26 cellular contexts compared by ENCODE assay signal in the genomic region with DNA sequence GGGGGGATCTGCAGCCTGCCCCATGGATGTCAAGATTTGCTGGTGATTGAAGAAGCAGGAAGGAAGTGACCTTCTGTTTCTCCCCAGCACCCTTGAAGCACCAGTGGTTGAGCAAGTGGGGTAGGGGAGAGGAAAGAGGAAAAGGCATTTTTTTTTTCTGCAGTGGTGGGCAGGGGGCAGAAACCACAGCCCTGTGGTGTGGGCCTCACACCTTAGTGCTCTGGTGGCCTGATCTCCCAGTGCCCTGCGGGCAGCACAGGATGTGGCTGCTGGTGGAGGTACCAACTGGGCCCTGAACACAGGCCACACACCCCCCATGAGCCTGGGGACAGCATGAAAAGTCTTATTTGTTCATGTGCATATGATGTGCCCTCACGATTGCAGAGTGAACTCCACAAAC. TPM values are rescaled to one million over a fixed set of nuclear protein-coding genes. Genes with fewer than 3 reads are reported as not detected.
DNase-seq lines count a peak whose midpoint lies in the region; ATAC-seq and TF ChIP-seq lines count a peak whose summit lies in the region.
"Had no signal": no experiment of that assay in that cellular context is flagged by ENCODE, and none has a peak within 500 bp of the region (broad histone marks: within the 10 kb centered on the region; RNA-seq: fewer than 3 reads in every experiment).

No MANE protein-coding gene starts in this region.

- H3K4me1 Mint-ChIP-seq in activated T-cell treated with anti-CD3 and anti-CD28 coated beads, Interleukin-2, amount 50 U/mL, for 72 hours (ENCODE audit: low read depth): peaks cover 17% of the 10 kb centered on the region
- H3K4me1 Mint-ChIP-seq in activated T-cell treated with anti-CD3 and anti-CD28 coated beads, Interleukin-2, amount 50 U/mL, for 4 hours (ENCODE audit: low read depth): peaks cover 9% of the 10 kb centered on the region
- peaks cover 3% of the 10 kb centered on the region for H3K4me1 Mint-ChIP-seq in activated T-helper 17 cell treated with anti-CD3 and anti-CD28 coated beads, Interleukin-2, amount 50 U/mL, for 72 hours

- H3K4me3 Mint-ChIP-seq in activated T-cell treated with anti-CD3 and anti-CD28 coated beads, Interleukin-2, amount 50 U/mL, for 72 hours: no peak overlapping the region
- no peak overlapping the region for H3K4me3 Mint-ChIP-seq in activated T-cell treated with anti-CD3 and anti-CD28 coated beads, Interleukin-2, amount 50 U/mL, for 4 hours
- H3K4me3 Mint-ChIP-seq in activated T-helper 17 cell treated with anti-CD3 and anti-CD28 coated beads, Interleukin-2, amount 50 U/mL, for 72 hours: no peak overlapping the region
- H3K4me3 Mint-ChIP-seq: activated B cell treated with CpG ODN at 0.5 μM for 24 hours had no signal

- peak; percentile 63 to 66 for ATAC-seq in activated T-cell treated with anti-CD3 and anti-CD28 coated beads, Interleukin-2, amount 50 U/mL, for 72 hours (replicated peaks in 1 of 2)
- no peak for ATAC-seq in activated T-cell treated with anti-CD3 and anti-CD28 coated beads, Interleukin-2, amount 50 U/mL, for 4 hours
- ATAC-seq in activated T-helper 17 cell treated with anti-CD3 and anti-CD28 coated beads, Interleukin-2, amount 50 U/mL, for 72 hours (replicated peaks): peak; percentile 6
- peak; percentile 49 for ATAC-seq in stimulated activated naive CD8-positive, alpha-beta T cell treated with anti-CD3 and anti-CD28 coated beads, Interleukin-15, Interleukin-2, amounts not matched to agents 100 U/mL and 50 U/mL, for 24 hours
- no peak for ATAC-seq in GM19452 (IDR thresholded peaks at IDR 0.05; ENCODE audit: unreplicated experiment)
- ATAC-seq: HCT116, pancreas had no signal

- DNase-seq in activated T-cell treated with anti-CD3 and anti-CD28 coated beads, Interleukin-2, amount 50 U/mL, for 72 hours: peak; percentile 23 to 27
- DNase-seq in activated T-cell treated with anti-CD3 and anti-CD28 coated beads, Interleukin-2, amount 50 U/mL, for 4 hours: no peak
- peak; percentile 9 to 23 for DNase-seq in Kasumi-1 (lab: John Stamatoyannopoulos, UW)
- DNase-seq in stimulated activated naive CD8-positive, alpha-beta T cell treated with anti-CD3 and anti-CD28 coated beads, Interleukin-15, Interleukin-2, amounts not matched to agents 100 U/mL and 50 U/mL, for 24 hours: peak; percentile 20
- DNase-seq in foreskin fibroblast: no peak
- no peak for DNase-seq in NCI-H2107 treated with DMSO at 0.1 percent for 48 hours (lab: John Stamatoyannopoulos, UW; ENCODE audit: unreplicated experiment)
- DNase-seq: ACHN; activated B cell treated with CpG ODN at 0.5 μM for 24 hours; activated effector memory CD4-positive, alpha-beta T cell treated with anti-CD3 and anti-CD28 coated beads, Interleukin-2, amount 50 U/mL, for 16 hours; amniotic stem cell; CD4-positive, alpha-beta memory T cell; dorsolateral prefrontal cortex; foreskin melanocyte; kidney; mammary epithelial cell; NCI-H1105 treated with DMSO at 0.1 percent for 48 hours; NCI-H524 treated with DMSO at 0.1 percent for 48 hours; SJCRH30; stimulated activated CD4-positive, alpha-beta T cell treated with anti-CD3 and anti-CD28 coated beads, Interleukin-1b, Interleukin-23, amount 100 ng/mL, for 48 hours had no signal

- no peak overlapping the region for H3K27ac Mint-ChIP-seq in activated T-cell treated with anti-CD3 and anti-CD28 coated beads, Interleukin-2, amount 50 U/mL, for 72 hours
- H3K27ac Mint-ChIP-seq in activated T-helper 17 cell treated with anti-CD3 and anti-CD28 coated beads, Interleukin-2, amount 50 U/mL, for 72 hours: no peak overlapping the region
- H3K27ac Mint-ChIP-seq: activated B cell treated with CpG ODN at 0.5 μM for 24 hours had no signal

- peaks cover 0 to 3% of the 10 kb centered on the region in 2 donors for H3K36me3 Mint-ChIP-seq in activated T-cell treated with anti-CD3 and anti-CD28 coated beads, Interleukin-2, amount 50 U/mL, for 72 hours (ENCODE audit: insufficient read depth in 2 of 2)
- no peaks in the 10 kb centered on the region for H3K36me3 Mint-ChIP-seq in activated T-cell treated with anti-CD3 and anti-CD28 coated beads, Interleukin-2, amount 50 U/mL, for 4 hours (ENCODE audit: insufficient read depth)
- H3K36me3 Mint-ChIP-seq in activated T-helper 17 cell treated with anti-CD3 and anti-CD28 coated beads, Interleukin-2, amount 50 U/mL, for 72 hours (ENCODE audit: low read depth): no peaks in the 10 kb centered on the region

- no peak for TF ChIP-seq CTCF in foreskin fibroblast (IDR thresholded peaks at IDR 0.05; ENCODE audit: low read depth, low read length)

- H3K27me3 Mint-ChIP-seq in activated T-cell treated with anti-CD3 and anti-CD28 coated beads, Interleukin-2, amount 50 U/mL, for 72 hours (ENCODE audit: low read depth): peaks cover 4% of the 10 kb centered on the region
- no peaks in the 10 kb centered on the region for H3K27me3 Mint-ChIP-seq in activated T-cell treated with anti-CD3 and anti-CD28 coated beads, Interleukin-2, amount 50 U/mL, for 4 hours (ENCODE audit: low read depth)
- peaks cover 4% of the 10 kb centered on the region for H3K27me3 Mint-ChIP-seq in activated T-helper 17 cell treated with anti-CD3 and anti-CD28 coated beads, Interleukin-2, amount 50 U/mL, for 72 hours

- peaks cover 0 to 9% of the 10 kb centered on the region in 2 donors for H3K9me3 Mint-ChIP-seq in activated T-cell treated with anti-CD3 and anti-CD28 coated beads, Interleukin-2, amount 50 U/mL, for 72 hours
- peaks cover 9% of the 10 kb centered on the region for H3K9me3 Mint-ChIP-seq in activated T-cell treated with anti-CD3 and anti-CD28 coated beads, Interleukin-2, amount 50 U/mL, for 4 hours
- H3K9me3 Mint-ChIP-seq in activated T-helper 17 cell treated with anti-CD3 and anti-CD28 coated beads, Interleukin-2, amount 50 U/mL, for 72 hours: peaks cover 5% of the 10 kb centered on the region

- H3K4me3 ChIP-seq in foreskin fibroblast (ENCODE audit: low read depth in 1 of 2, low read length in 2 of 2): no peak overlapping the region
- H3K4me3 ChIP-seq: dorsolateral prefrontal cortex, pancreas, SJCRH30 had no signal

RNA-seq across cellular contexts. Expression of a gene that starts 7.1 kb away (rescaled TPM):
- total RNA-seq in activated T-cell treated with anti-CD3 and anti-CD28 coated beads, Interleukin-2, amount 50 U/mL, for 72 hours: under 1 TPM; 0.05 to 0.14 TPM
- under 1 TPM in 1 of 3 donors, not detected in 2; 0.16 TPM for total RNA-seq in activated T-cell treated with anti-CD3 and anti-CD28 coated beads, Interleukin-2, amount 50 U/mL, for 4 hours
- total RNA-seq in activated T-helper 17 cell treated with anti-CD3 and anti-CD28 coated beads, Interleukin-2, amount 50 U/mL, for 72 hours: not detected
- total RNA-seq: cardiac septum; CD4-positive, alpha-beta memory T cell; epithelial cell of proximal tubule; mammary epithelial cell; SJCRH30 had no signal

RNA-seq across cellular contexts. Expression of a gene that starts 28.0 kb away (rescaled TPM):
- total RNA-seq in activated T-cell treated with anti-CD3 and anti-CD28 coated beads, Interleukin-2, amount 50 U/mL, for 72 hours: not detected
- total RNA-seq in activated T-cell treated with anti-CD3 and anti-CD28 coated beads, Interleukin-2, amount 50 U/mL, for 4 hours: not detected
- total RNA-seq in activated T-helper 17 cell treated with anti-CD3 and anti-CD28 coated beads, Interleukin-2, amount 50 U/mL, for 72 hours: not detected
- total RNA-seq: activated B cell treated with CpG ODN at 0.5 μM for 24 hours; CD4-positive, alpha-beta memory T cell; epithelial cell of proximal tubule; kidney; mammary epithelial cell; SJCRH30; T-helper 2 cell treated with Interferon-gamma antibody and Interleukin-4, amounts not matched to agents 100 ng/mL and 5 ng/mL, for 36 hours had no signal

RNA-seq across cellular contexts. Expression of a gene that starts 42.4 kb away (rescaled TPM):
- under 1 TPM; 0.38 to 0.53 TPM for total RNA-seq in activated T-cell treated with anti-CD3 and anti-CD28 coated beads, Interleukin-2, amount 50 U/mL, for 72 hours
- total RNA-seq in activated T-cell treated with anti-CD3 and anti-CD28 coated beads, Interleukin-2, amount 50 U/mL, for 4 hours: under 1 TPM in 2 of 3 donors, not detected in 1; 0.16 to 0.27 TPM
- total RNA-seq in activated T-helper 17 cell treated with anti-CD3 and anti-CD28 coated beads, Interleukin-2, amount 50 U/mL, for 72 hours: under 1 TPM; 0.09 to 0.37 TPM
- total RNA-seq: epithelial cell of proximal tubule had no signal

RNA-seq across cellular contexts. Expression of a gene that starts 45.2 kb away (rescaled TPM):
- total RNA-seq in activated T-cell treated with anti-CD3 and anti-CD28 coated beads, Interleukin-2, amount 50 U/mL, for 72 hours: 100 to 1,000 TPM in 1 of 2 donors, 10 to 100 TPM in 1; 79.3 to 146 TPM
- total RNA-seq in activated T-cell treated with anti-CD3 and anti-CD28 coated beads, Interleukin-2, amount 50 U/mL, for 4 hours: 1 to 10 TPM in 2 of 3 donors, under 1 TPM in 1; 0.89 to 2.3 (median 2.2) TPM
- total RNA-seq in activated T-helper 17 cell treated with anti-CD3 and anti-CD28 coated beads, Interleukin-2, amount 50 U/mL, for 72 hours: 10 to 100 TPM; 25.5 to 50.4 TPM
- total RNA-seq: SJCRH30 had no signal

RNA-seq across cellular contexts. Expression of a gene that starts 59.1 kb away (rescaled TPM):
- 10 to 100 TPM; 11.2 to 12.2 TPM for total RNA-seq in activated T-cell treated with anti-CD3 and anti-CD28 coated beads, Interleukin-2, amount 50 U/mL, for 72 hours
- 10 to 100 TPM; 18.4 to 18.9 (median 18.7) TPM for total RNA-seq in activated T-cell treated with anti-CD3 and anti-CD28 coated beads, Interleukin-2, amount 50 U/mL, for 4 hours
- total RNA-seq in activated T-helper 17 cell treated with anti-CD3 and anti-CD28 coated beads, Interleukin-2, amount 50 U/mL, for 72 hours: 10 to 100 TPM; 11.9 to 17.9 TPM

Comparison
In these comparisons a context has a peak if more than half of its experiments do, and no peak if none do; other contexts are left out.
1. ATAC-seq: peak in activated T-cell treated with anti-CD3 and anti-CD28 coated beads, Interleukin-2, amount 50 U/mL, for 72 hours (2 of 2), activated T-helper 17 cell treated with anti-CD3 and anti-CD28 coated beads, Interleukin-2, amount 50 U/mL, for 72 hours (single experiment) and stimulated activated naive CD8-positive, alpha-beta T cell treated with anti-CD3 and anti-CD28 coated beads, Interleukin-15, Interleukin-2, amounts not matched to agents 100 U/mL and 50 U/mL, for 24 hours (single experiment); none in activated T-cell treated with anti-CD3 and anti-CD28 coated beads, Interleukin-2, amount 50 U/mL, for 4 hours (0 of 2) and GM19452 (single experiment).
2. DNase-seq: peak in activated T-cell treated with anti-CD3 and anti-CD28 coated beads, Interleukin-2, amount 50 U/mL, for 72 hours (2 of 2), Kasumi-1 (2 of 2) and stimulated activated naive CD8-positive, alpha-beta T cell treated with anti-CD3 and anti-CD28 coated beads, Interleukin-15, Interleukin-2, amounts not matched to agents 100 U/mL and 50 U/mL, for 24 hours (single experiment); none in activated T-cell treated with anti-CD3 and anti-CD28 coated beads, Interleukin-2, amount 50 U/mL, for 4 hours (single experiment), foreskin fibroblast (0 of 2) and NCI-H2107 treated with DMSO at 0.1 percent for 48 hours (single experiment).